Comparison of ENCODE assay signal across 8 cellular contexts in genomic region chr6:166707045-166707444, GRCh38.
DNase-seq lines count a peak whose midpoint lies in the region; ATAC-seq and TF ChIP-seq lines count a peak whose summit lies in the region.

No MANE protein-coding gene starts in this region.

- H3K4me3 ChIP-seq in hepatocyte: no peak overlapping the region
- no peak overlapping the region for H3K4me3 ChIP-seq in tibial nerve

- peaks cover 8% of the 10 kb centered on the region for H3K27me3 Mint-ChIP-seq in activated CD4-positive, alpha-beta memory T cell treated with anti-CD3 and anti-CD28 coated beads, Interleukin-2, amount 10 ng/mL, durations not matched to agents 7 days and 5 days

- no peaks in the 10 kb centered on the region for H3K36me3 ChIP-seq in hepatocyte (replicated peaks; ENCODE audit: insufficient read depth, low read depth)
- no peaks in the 10 kb centered on the region for H3K36me3 ChIP-seq in tibial nerve

- POLR2A ChIA-PET in activated CD4-positive, alpha-beta memory T cell treated with anti-CD3 and anti-CD28 coated beads, Interleukin-2, amount 10 ng/mL, durations not matched to agents 7 days and 5 days (lab: Charles Lee): no interaction called here

- ATAC-seq in stimulated activated effector memory CD8-positive, alpha-beta T cell treated with anti-CD3 and anti-CD28 coated beads, Interleukin-12 subunit alpha, Interleukin-12 subunit beta, amount 100 ng/mL, for 72 hours: peak; percentile 65
- no peak for ATAC-seq in GM21528 (IDR thresholded peaks at IDR 0.05; ENCODE audit: low FRiP score, unreplicated experiment)

- no peak overlapping the region for H3K4me3 Mint-ChIP-seq in activated CD4-positive, alpha-beta memory T cell treated with anti-CD3 and anti-CD28 coated beads, Interleukin-2, amount 10 ng/mL, durations not matched to agents 7 days and 5 days
- no peak overlapping the region for H3K4me3 Mint-ChIP-seq in stimulated activated effector memory CD8-positive, alpha-beta T cell treated with anti-CD3 and anti-CD28 coated beads, Interleukin-12 subunit alpha, Interleukin-12 subunit beta, amount 100 ng/mL, for 72 hours

- DNase-seq in activated CD8-positive, alpha-beta memory T cell treated with anti-CD3 and anti-CD28 coated beads for 24 hours: peak; percentile 47
- no peak for DNase-seq in activated CD8-positive, alpha-beta memory T cell treated with anti-CD3 and anti-CD28 coated beads, Interleukin-2, amount 50 U/mL, for 48 hours
- peak; percentile 75 for DNase-seq in HuH-7 (ENCODE audit: low spot score)
- DNase-seq in activated CD4-positive, alpha-beta memory T cell treated with anti-CD3 and anti-CD28 coated beads, Interleukin-2, amount 10 ng/mL, durations not matched to agents 7 days and 5 days: peak; percentile 24
- peak; percentile 76 for DNase-seq in hepatocyte (ENCODE audit: low spot score)
- no peak for DNase-seq in stimulated activated effector memory CD8-positive, alpha-beta T cell treated with anti-CD3 and anti-CD28 coated beads, Interleukin-12 subunit alpha, Interleukin-12 subunit beta, amount 100 ng/mL, for 72 hours (ENCODE audit: low spot score in 2 of 2)
- DNase-seq in tibial nerve (ENCODE audit: low spot score in 2 of 2): no peak

- H3K4me1 ChIP-seq in hepatocyte (ENCODE audit: insufficient read depth) (no peaks in the 10 kb centered on the region), tibial nerve (no peaks in the 10 kb centered on the region)

- peak; percentile 40 for TF ChIP-seq CTCF in hepatocyte (IDR thresholded peaks at IDR 0.05; ENCODE audit: poor library complexity)
- peak in 1 of 5 experiments; percentile 8 for TF ChIP-seq CTCF in tibial nerve (IDR thresholded peaks at IDR 0.05)

- H3K36me3 Mint-ChIP-seq in activated CD4-positive, alpha-beta memory T cell treated with anti-CD3 and anti-CD28 coated beads, Interleukin-2, amount 10 ng/mL, durations not matched to agents 7 days and 5 days (ENCODE audit: low read depth): no peaks in the 10 kb centered on the region
- H3K36me3 Mint-ChIP-seq in stimulated activated effector memory CD8-positive, alpha-beta T cell treated with anti-CD3 and anti-CD28 coated beads, Interleukin-12 subunit alpha, Interleukin-12 subunit beta, amount 100 ng/mL, for 72 hours: no peaks in the 10 kb centered on the region

- H3K9me3 Mint-ChIP-seq in activated CD4-positive, alpha-beta memory T cell treated with anti-CD3 and anti-CD28 coated beads, Interleukin-2, amount 10 ng/mL, durations not matched to agents 7 days and 5 days: no peaks in the 10 kb centered on the region
- H3K9me3 Mint-ChIP-seq in stimulated activated effector memory CD8-positive, alpha-beta T cell treated with anti-CD3 and anti-CD28 coated beads, Interleukin-12 subunit alpha, Interleukin-12 subunit beta, amount 100 ng/mL, for 72 hours: peaks cover 7% of the 10 kb centered on the region

- H4K20me1 ChIP-seq in hepatocyte (ENCODE audit: insufficient read depth, poor library complexity, severe bottlenecking): no peaks in the 10 kb centered on the region

- no peaks in the 10 kb centered on the region for H3K9me2 ChIP-seq in hepatocyte (replicated peaks; ENCODE audit: insufficient read depth)

- CTCF ChIA-PET in activated CD4-positive, alpha-beta memory T cell treated with anti-CD3 and anti-CD28 coated beads, Interleukin-2, amount 10 ng/mL, durations not matched to agents 7 days and 5 days (lab: Charles Lee): no interaction called here

- peak overlapping the region; percentile 39 for H3K4me2 ChIP-seq in hepatocyte

- H3K27me3 ChIP-seq in hepatocyte: no peaks in the 10 kb centered on the region
- no peaks in the 10 kb centered on the region for H3K27me3 ChIP-seq in tibial nerve

- H2AFZ ChIP-seq in hepatocyte: peak overlapping the region; percentile 16

- no peak overlapping the region for H3K27ac Mint-ChIP-seq in activated CD4-positive, alpha-beta memory T cell treated with anti-CD3 and anti-CD28 coated beads, Interleukin-2, amount 10 ng/mL, durations not matched to agents 7 days and 5 days
- no peak overlapping the region for H3K27ac Mint-ChIP-seq in stimulated activated effector memory CD8-positive, alpha-beta T cell treated with anti-CD3 and anti-CD28 coated beads, Interleukin-12 subunit alpha, Interleukin-12 subunit beta, amount 100 ng/mL, for 72 hours

- no peaks in the 10 kb centered on the region for H3K4me1 Mint-ChIP-seq in activated CD4-positive, alpha-beta memory T cell treated with anti-CD3 and anti-CD28 coated beads, Interleukin-2, amount 10 ng/mL, durations not matched to agents 7 days and 5 days
- peaks cover 8% of the 10 kb centered on the region for H3K4me1 Mint-ChIP-seq in stimulated activated effector memory CD8-positive, alpha-beta T cell treated with anti-CD3 and anti-CD28 coated beads, Interleukin-12 subunit alpha, Interleukin-12 subunit beta, amount 100 ng/mL, for 72 hours

- no peak for TF ChIP-seq POLR2A in tibial nerve (IDR thresholded peaks at IDR 0.05)

- no peak for TF ChIP-seq EP300 in tibial nerve (IDR thresholded peaks at IDR 0.05)

- 16% methylated on average over 10 of the region's 10 CpGs for WGBS in hepatocyte (ENCODE audit: low lambda C conversion rate, missing lambda C conversion rate)
- 10 to 27% methylated on average over 10 of the region's 10 CpGs for WGBS in tibial nerve, 2 donors

- H3K79me2 ChIP-seq in hepatocyte: no peaks in the 10 kb centered on the region

- H3K9me3 ChIP-seq in hepatocyte (ENCODE audit: low read depth): no peaks in the 10 kb centered on the region
- H3K9me3 ChIP-seq in tibial nerve: peaks cover 0 to 15% (median 0%) of the 10 kb centered on the region in 4 donors

- H3K27ac ChIP-seq in hepatocyte (no peak overlapping the region), tibial nerve (no peak overlapping the region)

Comparison
In these comparisons a context has a peak if more than half of its experiments do, and no peak if none do; other contexts are left out.
1. DNase-seq: peak in activated CD8-positive, alpha-beta memory T cell treated with anti-CD3 and anti-CD28 coated beads for 24 hours (single experiment), HuH-7 (single experiment), activated CD4-positive, alpha-beta memory T cell treated with anti-CD3 and anti-CD28 coated beads, Interleukin-2, amount 10 ng/mL, durations not matched to agents 7 days and 5 days (single experiment) and hepatocyte (single experiment); none in activated CD8-positive, alpha-beta memory T cell treated with anti-CD3 and anti-CD28 coated beads, Interleukin-2, amount 50 U/mL, for 48 hours (single experiment), stimulated activated effector memory CD8-positive, alpha-beta T cell treated with anti-CD3 and anti-CD28 coated beads, Interleukin-12 subunit alpha, Interleukin-12 subunit beta, amount 100 ng/mL, for 72 hours (0 of 2) and tibial nerve (0 of 2).